Comparison of ENCODE assay signal across 23 cellular contexts in the genomic region with DNA sequence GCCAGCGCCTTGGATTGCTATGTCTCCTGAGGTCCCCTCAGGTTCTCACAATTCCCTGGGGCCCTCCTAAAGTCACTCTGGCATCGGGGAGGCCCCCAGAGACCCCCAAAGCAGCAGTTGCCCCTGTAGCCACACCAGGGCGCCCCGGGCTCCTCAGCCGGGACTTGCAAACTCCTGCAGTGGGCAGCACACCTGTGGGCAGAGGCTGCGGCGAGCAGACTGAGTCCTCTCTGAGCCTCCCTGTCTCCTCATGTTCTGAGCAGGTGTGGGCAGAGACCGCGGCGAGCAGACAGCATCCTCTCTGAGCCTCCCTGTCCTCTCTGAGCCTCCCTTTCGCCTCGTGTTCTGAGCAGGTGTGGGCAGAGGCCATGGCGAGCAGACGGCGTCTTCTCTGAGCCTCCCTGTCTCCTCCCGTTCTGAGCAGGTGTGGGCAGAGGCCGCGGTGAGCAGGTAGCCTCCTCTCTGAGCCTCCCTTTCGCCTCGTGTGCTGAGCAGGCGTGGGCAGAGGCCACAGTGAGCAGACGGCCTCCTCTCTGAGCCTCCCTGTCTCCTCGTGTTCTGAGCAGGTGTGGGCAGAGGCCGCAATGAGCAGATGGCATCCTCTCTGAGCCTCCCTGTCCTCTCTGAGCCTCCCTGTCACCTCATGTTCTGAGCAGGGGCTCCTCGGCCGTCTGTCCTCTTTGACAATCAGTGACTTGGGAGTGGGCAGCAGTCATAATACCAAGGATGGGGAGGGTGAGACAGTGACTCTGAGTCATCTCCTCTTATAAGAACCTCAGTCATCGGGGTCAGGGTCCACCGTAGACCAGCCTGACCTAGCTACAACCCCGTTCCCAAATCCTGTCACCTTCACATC.
A peak's percentile ranks its signal among the peaks of the same experiment; 100 is the strongest.
DNase-seq lines count a peak whose midpoint lies in the region; ATAC-seq, FAIRE-seq and TF ChIP-seq lines count a peak whose summit lies in the region.
"Had no signal": no experiment of that assay in that cellular context is flagged by ENCODE, and none has a peak within 500 bp of the region (broad histone marks: within the 10 kb centered on the region; RNA-seq: fewer than 3 reads in every experiment).

No MANE protein-coding gene starts in this region.

- H3K4me3 ChIP-seq in right cardiac atrium (ENCODE audit: low read length) (no peak overlapping the region), H1 (ENCODE audit: extremely low read depth in 1 of 4, insufficient read depth in 2 of 4, low read depth in 3 of 4, low read length in 4 of 4) (no peak overlapping the region), Peyer's patch (no peak overlapping the region)
- H3K4me3 ChIP-seq: A549, GM23248, HAP-1 had no signal

- H3K14ac ChIP-seq in H1 (ENCODE audit: insufficient read length) = no peak overlapping the region

- ATAC-seq in right cardiac atrium (no peak), GM18517 (IDR thresholded peaks at IDR 0.05; ENCODE audit: unreplicated experiment) (no peak)
- ATAC-seq: A549; CD8-positive, alpha-beta T cell had no signal

- 87% methylated on average over 29 of the region's 29 CpGs for WGBS in right cardiac atrium
- WGBS in H1 (ENCODE audit: extremely low coverage in 1 of 2, insufficient coverage in 1 of 2, insufficient read length in 1 of 2, insufficient replicate concordance in 2 of 2, low coverage in 1 of 2, low lambda C conversion rate in 2 of 2, missing lambda C conversion rate in 1 of 2), 2 experiments = 87% methylated on average over 26 of the region's 29 CpGs; no CpG with 5 or more reads in 1 of the 2 experiments

- intact Hi-C loops in cardiac septum (cut with DNase I) = no loop called here
- intact Hi-C loops in right cardiac atrium (cut with DNase I) = no loop called here

- TF ChIP-seq POLR2A in H1 (IDR thresholded peaks at IDR 0.05; ENCODE audit: control extremely low read depth in 1 of 2, low read depth in 2 of 2, low read length in 2 of 2) (no peak), Peyer's patch (IDR thresholded peaks at IDR 0.05) (no peak)

- FAIRE-seq in H1 (lab: Jason Lieb, UNC) = no peak
- FAIRE-seq: A549, G401.6, GM12892, GM19239 had no signal

- no peaks in the 10 kb centered on the region for H3K79me1 ChIP-seq in H1 (ENCODE audit: low read depth, low read length)

- H3K18ac ChIP-seq in H1 (ENCODE audit: extremely low read depth, low read length) = no peak overlapping the region

- no peak overlapping the region for H2BK20ac ChIP-seq in H1 (ENCODE audit: low read length)

- no peaks in the 10 kb centered on the region for H3K23me2 ChIP-seq in H1 (ENCODE audit: low read depth, low read length)

- TF ChIP-seq RAD21 in H1 (IDR thresholded peaks at IDR 0.05 in 1 of 2, conservative IDR thresholded peaks at IDR 0.05 in 1 of 2; ENCODE audit: low read depth in 2 of 2, low read length in 2 of 2) = no peak

- no peak overlapping the region for H2BK12ac ChIP-seq in H1 (ENCODE audit: low read depth, low read length)

- H4K8ac ChIP-seq in H1 (ENCODE audit: extremely low read depth, insufficient read depth, low read length) = peak overlapping the region; percentile 74

- no peaks in the 10 kb centered on the region for H3K9me3 ChIP-seq in right cardiac atrium (ENCODE audit: control insufficient read depth, low read length)
- H3K9me3 ChIP-seq in H1 (ENCODE audit: insufficient read depth in 2 of 2, low read depth in 1 of 2, low read length in 1 of 2) = peaks cover 0 to 3% of the 10 kb centered on the region in 2 experiments; a peak in 1 of 4 replicates
- H3K9me3 ChIP-seq in Peyer's patch = no peaks in the 10 kb centered on the region
- H3K9me3 ChIP-seq: A549, BE2C, Caco-2, HAP-1 had no signal

- no peaks in the 10 kb centered on the region for H3K79me2 ChIP-seq in H1 (ENCODE audit: control insufficient read depth in 1 of 2, insufficient read depth in 2 of 2, low read length in 2 of 2)

- no peak overlapping the region for H3K4me2 ChIP-seq in H1 (ENCODE audit: insufficient read depth in 1 of 2, low read depth in 2 of 2, low read length in 2 of 2)
- H3K4me2 ChIP-seq: A549 had no signal

- H3K4me1 ChIP-seq in right cardiac atrium (ENCODE audit: control insufficient read depth, insufficient read depth, low read length) (no peaks in the 10 kb centered on the region), H1 (replicated peaks in 1 of 4; ENCODE audit: control insufficient read depth in 3 of 4, insufficient read depth in 4 of 4, low read length in 3 of 4) (peaks cover 0 to 5% (median 2%) of the 10 kb centered on the region in 4 experiments; a peak in 3 of 7 replicates), Peyer's patch (no peaks in the 10 kb centered on the region)
- H3K4me1 ChIP-seq: A549, BE2C, Caco-2, HAP-1 had no signal

- H4K91ac ChIP-seq in H1 (replicated peaks; ENCODE audit: insufficient read length, low read length) = peak overlapping the region; percentile 56

- no peak overlapping the region for H3K56ac ChIP-seq in H1 (replicated peaks; ENCODE audit: insufficient read length, low read depth, low read length)

- POLR2A ChIA-PET in H1 (lab: Charles Lee; ENCODE audit: partially characterized antibody) = no interaction called here

- no peak overlapping the region for H3K23ac ChIP-seq in H1 (ENCODE audit: insufficient read length)

- H3K9ac ChIP-seq in H1 (replicated peaks in 1 of 4; ENCODE audit: extremely low read depth in 1 of 4, low read depth in 3 of 4, low read length in 3 of 4) = no peak overlapping the region
- H3K9ac ChIP-seq: GM23248 had no signal

- no peak for TF ChIP-seq EP300 in H1 (IDR thresholded peaks at IDR 0.05; ENCODE audit: borderline replicate concordance in 1 of 2, low read depth in 2 of 2, low read length in 2 of 2)

- no peak overlapping the region for H4K5ac ChIP-seq in H1 (ENCODE audit: insufficient read length, low read depth, low read length)

- TF ChIP-seq CTCF in H1 (IDR thresholded peaks at IDR 0.05; ENCODE audit: control extremely low read depth in 1 of 3, insufficient read depth in 1 of 3, low read depth in 1 of 3, low read length in 3 of 3) (no peak), Peyer's patch (IDR thresholded peaks at IDR 0.05) (no peak)

- no peak overlapping the region for H2BK120ac ChIP-seq in H1 (replicated peaks; ENCODE audit: low read depth, low read length)

- 0 out of 2 replicates have a peak overlapping the region, but pooled peaks have one; percentile 65 for H2AK5ac ChIP-seq in H1 (ENCODE audit: low read depth, low read length)

- H2BK15ac ChIP-seq in H1 (ENCODE audit: low read length) = no peak overlapping the region

- DNase-seq in cardiac septum (ENCODE audit: low spot score) (peak; percentile 63), right cardiac atrium (no peak), H1 (ENCODE audit: low read depth in 1 of 2, low spot score in 2 of 2) (no peak), ureter (ENCODE audit: low spot score) (peak; percentile 20), Peyer's patch (no peak), NCI-H2081 treated with DMSO at 0.1 percent for 48 hours (lab: John Stamatoyannopoulos, UW) (no peak)
- DNase-seq: 8988T; ACHN; AML-193; BE2C; Caco-2; CD4-positive, CD25-positive, alpha-beta regulatory T cell; CD8-positive, alpha-beta T cell; DMS153; GM23248; HFFc6 had no signal

- no peak overlapping the region for H3K27ac ChIP-seq in right cardiac atrium (ENCODE audit: low read length)
- no peak overlapping the region for H3K27ac ChIP-seq in H1 (ENCODE audit: low read depth, low read length)
- H3K27ac ChIP-seq in Peyer's patch = no peak overlapping the region
- H3K27ac ChIP-seq: A549, C4-2B, GM23248 had no signal

- no peaks in the 10 kb centered on the region for H4K20me1 ChIP-seq in H1 (replicated peaks in 1 of 2; ENCODE audit: control insufficient read depth in 1 of 2, insufficient read depth in 2 of 2, low read length in 2 of 2)

- H2AFZ ChIP-seq in H1 (ENCODE audit: low read length) = no peak overlapping the region
- H2AFZ ChIP-seq: GM23248 had no signal

- no peaks in the 10 kb centered on the region for H3K36me3 ChIP-seq in H1 (ENCODE audit: control insufficient read depth in 2 of 4, insufficient read depth in 4 of 4, low read length in 3 of 4)
- no peaks in the 10 kb centered on the region for H3K36me3 ChIP-seq in Peyer's patch
- H3K36me3 ChIP-seq: BE2C, HAP-1 had no signal

- H3K4ac ChIP-seq in H1 (replicated peaks; ENCODE audit: insufficient read length, low read depth, low read length) = no peak overlapping the region

- H2BK5ac ChIP-seq in H1 (ENCODE audit: low read depth, low read length) = no peak overlapping the region

- CTCF ChIA-PET in H1 (lab: Charles Lee; ENCODE audit: partially characterized antibody) = no interaction called here

- H3K27me3 ChIP-seq in right cardiac atrium (ENCODE audit: control insufficient read depth, insufficient read depth) (no peaks in the 10 kb centered on the region), H1 (replicated peaks in 1 of 4; ENCODE audit: control insufficient read depth in 3 of 4, extremely low read depth in 1 of 4, insufficient read depth in 3 of 4, low read length in 3 of 4) (no peaks in the 10 kb centered on the region), Peyer's patch (no peaks in the 10 kb centered on the region)
- H3K27me3 ChIP-seq: BE2C had no signal

TF ChIP-seq in H1, 55 proteins besides CTCF, POLR2A, EP300 and RAD21:
- TF ChIP-seq KDM5A (IDR thresholded peaks at IDR 0.05; ENCODE audit: low read length) = no peak
- TF ChIP-seq BRCA1 (IDR thresholded peaks at IDR 0.05; ENCODE audit: low read depth, low read length) = no peak
- TF ChIP-seq NRF1 (IDR thresholded peaks at IDR 0.05; ENCODE audit: low read depth, low read length) = no peak
- no peak for TF ChIP-seq POU5F1 (IDR thresholded peaks at IDR 0.05; ENCODE audit: low read depth, low read length)

Comparison
In these comparisons a context has a peak if more than half of its experiments do, and no peak if none do; other contexts are left out.
1. DNase-seq: peak in cardiac septum (single experiment) and ureter (single experiment); none in right cardiac atrium (0 of 3), H1 (0 of 2), Peyer's patch (0 of 3) and NCI-H2081 treated with DMSO at 0.1 percent for 48 hours (single experiment).